Comparison of ENCODE assay signal across 21 cellular contexts in the genomic region with DNA sequence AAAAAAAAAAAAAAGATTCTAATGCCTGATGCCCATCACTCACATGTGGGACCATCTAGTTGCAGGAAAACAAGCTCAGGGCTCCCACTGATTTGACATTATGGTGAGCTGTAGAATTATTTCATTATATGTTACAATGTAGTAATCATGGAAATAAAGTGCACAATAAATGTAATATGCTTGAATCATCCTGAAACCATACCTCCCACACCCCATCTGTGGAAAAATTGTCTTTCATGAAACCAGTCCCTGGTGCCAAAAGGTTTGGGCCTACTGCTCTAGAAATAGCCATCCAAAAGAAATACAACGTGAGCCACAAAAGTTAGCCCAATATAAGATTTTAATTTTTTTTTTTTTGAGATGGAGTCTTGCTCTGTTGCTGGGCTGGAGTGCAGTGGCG.
"Had no signal": no experiment of that assay in that cellular context is flagged by ENCODE, and none has a peak within 500 bp of the region (broad histone marks: within the 10 kb centered on the region; RNA-seq: fewer than 3 reads in every experiment).

No MANE protein-coding gene starts in this region.

- DNase-seq: caudate nucleus; colonic mucosa; effector memory CD4-positive, alpha-beta T cell; heart left ventricle; left colon; mammary epithelial cell; mucosa of descending colon; naive thymus-derived CD8-positive, alpha-beta T cell; psoas muscle; retina; right lobe of liver; spleen; stimulated activated CD4-positive, alpha-beta T cell treated with anti-CD3 and anti-CD28 coated beads, Interleukin-15, amount 100 ng/mL, for 24 hours; stimulated activated CD4-positive, alpha-beta T cell treated with anti-CD3 and anti-CD28 coated beads, Interleukin-1b, Interleukin-23, amount 100 ng/mL, for 48 hours; stimulated activated CD4-positive, alpha-beta T cell treated with anti-CD3 and anti-CD28 coated beads, Interleukin-4, amount 100 ng/mL, for 24 hours; stomach had no signal

- H3K9me3 ChIP-seq: colonic mucosa, heart left ventricle, mucosa of descending colon, neutrophil, psoas muscle, right lobe of liver, spleen, stomach, suprapubic skin, tibial nerve had no signal

- H3K4me3 ChIP-seq: colonic mucosa, heart left ventricle, mucosa of descending colon, psoas muscle, right lobe of liver, spleen, stomach, suprapubic skin, tibial nerve had no signal

- H3K4me1 ChIP-seq: colonic mucosa, psoas muscle, suprapubic skin had no signal

- H3K27me3 ChIP-seq: colonic mucosa, right lobe of liver, suprapubic skin, tibial nerve had no signal

- ATAC-seq: esophagus mucosa; left colon; mucosa of descending colon; naive thymus-derived CD8-positive, alpha-beta T cell; psoas muscle; right lobe of liver; stimulated activated memory B cell treated with anti-CD40 and anti-IgM and Interleukin-4, amounts not matched to agents 10 μg/mL and 1 μg/mL and 100 μg/mL, for 72 hours had no signal

- H3K36me3 ChIP-seq: colonic mucosa, neutrophil, right lobe of liver, spleen, stomach, suprapubic skin, tibial nerve had no signal

- H3K27ac ChIP-seq: colonic mucosa, neutrophil, psoas muscle, right lobe of liver, suprapubic skin had no signal
